1 cellular context compared by ENCODE assay signal in genomic region chr14:25094171-25094907, GRCh38.
TF ChIP-seq lines count a peak whose summit lies in the region.

No MANE protein-coding gene starts in this region.

TF ChIP-seq in GM23338, 12 proteins besides CTCF, POLR2A, EP300 and RAD21 (continued from another document):
- no peak for TF ChIP-seq ZNF462 (CRISPR knock-in tag; IDR thresholded peaks at IDR 0.05)
- no peak for TF ChIP-seq CREB1 (CRISPR knock-in tag; IDR thresholded peaks at IDR 0.05; ENCODE audit: low read depth)
- TF ChIP-seq POLR2AphosphoS5 (IDR thresholded peaks at IDR 0.05; ENCODE audit: low read depth), result no peak
- no peak for TF ChIP-seq EZH2 (IDR thresholded peaks at IDR 0.05; ENCODE audit: low read depth, unreplicated experiment)
- no peak for TF ChIP-seq EZH2phosphoT487 (IDR thresholded peaks at IDR 0.05; ENCODE audit: unreplicated experiment)
- TF ChIP-seq JUNB (IDR thresholded peaks at IDR 0.05; ENCODE audit: unreplicated experiment), result no peak
- no peak for TF ChIP-seq ETS1 (IDR thresholded peaks at IDR 0.05)
